Comparison of ENCODE assay signal across 8 cellular contexts in genomic region chr3:108590443-108590842, GRCh38. TPM values are rescaled to one million over a fixed set of nuclear protein-coding genes. Genes with fewer than 3 reads are reported as not detected.
DNase-seq lines count a peak whose midpoint lies in the region; TF ChIP-seq lines count a peak whose summit lies in the region.

No MANE protein-coding gene starts in this region.

- H3K4me3 ChIP-seq in hepatocyte = peak overlapping the region; percentile 68
- H3K4me3 ChIP-seq in stomach smooth muscle (ENCODE audit: low read length in 2 of 2) = peak overlapping the region; percentile 78 to 89

- H3K79me2 ChIP-seq in hepatocyte = peaks cover 45% of the 10 kb centered on the region

- WGBS in hepatocyte (ENCODE audit: low lambda C conversion rate, missing lambda C conversion rate) = 38% methylated on average over 4 of the region's 4 CpGs

- peaks cover 23% of the 10 kb centered on the region for H3K36me3 Mint-ChIP-seq in activated naive CD4-positive, alpha-beta T cell treated with anti-CD3 and anti-CD28 coated beads, Interleukin-2, amount 10 ng/mL, durations not matched to agents 7 days and 5 days
- peaks cover 1% of the 10 kb centered on the region for H3K36me3 Mint-ChIP-seq in T-helper 1 cell treated with Interleukin-12 subunit alpha and Interleukin-12 subunit beta and Interleukin-4 antibody, amounts not matched to agents 30 μg/mL and 1 μg/mL, for 36 hours (ENCODE audit: low read depth)

- H3K9me3 Mint-ChIP-seq in activated naive CD4-positive, alpha-beta T cell treated with anti-CD3 and anti-CD28 coated beads, Interleukin-2, amount 10 ng/mL, durations not matched to agents 7 days and 5 days = no peaks in the 10 kb centered on the region
- H3K9me3 Mint-ChIP-seq in T-helper 1 cell treated with Interleukin-12 subunit alpha and Interleukin-12 subunit beta and Interleukin-4 antibody, amounts not matched to agents 30 μg/mL and 1 μg/mL, for 36 hours = no peaks in the 10 kb centered on the region

- no peaks in the 10 kb centered on the region for H4K20me1 ChIP-seq in hepatocyte (ENCODE audit: insufficient read depth, poor library complexity, severe bottlenecking)

- no peaks in the 10 kb centered on the region for H3K9me2 ChIP-seq in hepatocyte (replicated peaks; ENCODE audit: insufficient read depth)

- H2AFZ ChIP-seq in hepatocyte = peak overlapping the region; percentile 83

- peak overlapping the region; percentile 98 for H3K27ac Mint-ChIP-seq in activated naive CD4-positive, alpha-beta T cell treated with anti-CD3 and anti-CD28 coated beads, Interleukin-2, amount 10 ng/mL, durations not matched to agents 7 days and 5 days
- peak overlapping the region; percentile 99 for H3K27ac Mint-ChIP-seq in T-helper 1 cell treated with Interleukin-12 subunit alpha and Interleukin-12 subunit beta and Interleukin-4 antibody, amounts not matched to agents 30 μg/mL and 1 μg/mL, for 36 hours

- H3K27ac ChIP-seq in hepatocyte = no peak overlapping the region
- H3K27ac ChIP-seq in stomach smooth muscle (ENCODE audit: low read length) = no peak overlapping the region

- peak overlapping the region; percentile 76 for H3K4me2 ChIP-seq in hepatocyte

- H3K27me3 Mint-ChIP-seq in activated naive CD4-positive, alpha-beta T cell treated with anti-CD3 and anti-CD28 coated beads, Interleukin-2, amount 10 ng/mL, durations not matched to agents 7 days and 5 days = no peaks in the 10 kb centered on the region
- H3K27me3 Mint-ChIP-seq in T-helper 1 cell treated with Interleukin-12 subunit alpha and Interleukin-12 subunit beta and Interleukin-4 antibody, amounts not matched to agents 30 μg/mL and 1 μg/mL, for 36 hours (ENCODE audit: low read depth) = no peaks in the 10 kb centered on the region

- H3K4me3 Mint-ChIP-seq in activated naive CD4-positive, alpha-beta T cell treated with anti-CD3 and anti-CD28 coated beads, Interleukin-2, amount 10 ng/mL, durations not matched to agents 7 days and 5 days = peak overlapping the region; percentile 95
- H3K4me3 Mint-ChIP-seq in T-helper 1 cell treated with Interleukin-12 subunit alpha and Interleukin-12 subunit beta and Interleukin-4 antibody, amounts not matched to agents 30 μg/mL and 1 μg/mL, for 36 hours = peak overlapping the region; percentile 99

- H3K36me3 ChIP-seq in hepatocyte (replicated peaks; ENCODE audit: insufficient read depth, low read depth) = no peaks in the 10 kb centered on the region
- no peaks in the 10 kb centered on the region for H3K36me3 ChIP-seq in stomach smooth muscle (ENCODE audit: control insufficient read depth in 2 of 2, insufficient read depth in 2 of 2, low read length in 2 of 2)

- H3K9me3 ChIP-seq in hepatocyte (ENCODE audit: low read depth) (no peaks in the 10 kb centered on the region), stomach smooth muscle (ENCODE audit: control insufficient read depth in 2 of 2, low read length in 2 of 2) (no peaks in the 10 kb centered on the region)

- peak overlapping the region; percentile 93 to 96 for H3K9ac ChIP-seq in stomach smooth muscle (ENCODE audit: low read length in 2 of 2)

- DNase-seq in activated naive CD4-positive, alpha-beta T cell treated with anti-CD3 and anti-CD28 coated beads, Interleukin-2, amount 10 ng/mL, durations not matched to agents 7 days and 5 days = no peak
- DNase-seq in activated naive CD4-positive, alpha-beta T cell treated with anti-CD3 and anti-CD28 coated beads, Interleukin-2, amount 50 U/mL, for 16 hours = no peak
- DNase-seq in hepatocyte (ENCODE audit: low spot score) (peak; percentile 10), cortex of kidney (lab: John Stamatoyannopoulos, UW) (no peak), SK-N-DZ (ENCODE audit: low spot score) (no peak), NOMO-1 treated with dmso at 0.1 percent for 144 hours (lab: John Stamatoyannopoulos, UW; ENCODE audit: unreplicated experiment) (no peak)

- CTCF ChIA-PET in activated naive CD4-positive, alpha-beta T cell treated with anti-CD3 and anti-CD28 coated beads, Interleukin-2, amount 10 ng/mL, durations not matched to agents 7 days and 5 days (lab: Charles Lee) = interaction anchor here (1.3 to 1.4 kb wide), 2 partner anchors 16 to 229 kb away, joined by 3 read pairs; no protein-coding TSS in a partner anchor

- no peaks in the 10 kb centered on the region for H3K27me3 ChIP-seq in hepatocyte
- H3K27me3 ChIP-seq in stomach smooth muscle (ENCODE audit: control insufficient read depth in 1 of 2, insufficient read depth in 2 of 2, low read length in 2 of 2) = no peaks in the 10 kb centered on the region

- TF ChIP-seq CTCF in hepatocyte (IDR thresholded peaks at IDR 0.05; ENCODE audit: poor library complexity) = no peak

- H3K4me1 ChIP-seq in hepatocyte (ENCODE audit: insufficient read depth) = peaks cover 16% of the 10 kb centered on the region
- H3K4me1 ChIP-seq in stomach smooth muscle (ENCODE audit: control insufficient read depth, insufficient read depth, low read length) = peaks cover 4% of the 10 kb centered on the region

- peaks cover 43% of the 10 kb centered on the region for H3K4me1 Mint-ChIP-seq in activated naive CD4-positive, alpha-beta T cell treated with anti-CD3 and anti-CD28 coated beads, Interleukin-2, amount 10 ng/mL, durations not matched to agents 7 days and 5 days
- peaks cover 43% of the 10 kb centered on the region for H3K4me1 Mint-ChIP-seq in T-helper 1 cell treated with Interleukin-12 subunit alpha and Interleukin-12 subunit beta and Interleukin-4 antibody, amounts not matched to agents 30 μg/mL and 1 μg/mL, for 36 hours (ENCODE audit: low read depth)

RNA-seq across cellular contexts. Expression of gene DZIP3, which starts 0.9 kb away (rescaled TPM):
- total RNA-seq in hepatocyte = 16.3 and 18.5 TPM in 2 replicates
- polyA plus RNA-seq in hepatocyte = 6.0 and 10.8 TPM in 2 replicates
- 22.4 and 22.7 TPM in 2 replicates for polyA plus RNA-seq in SK-N-DZ (2014; cell fraction: cytosol; rRNA removed)
- polyA plus RNA-seq in SK-N-DZ (2014; cell fraction: nucleus; rRNA removed) = 61.1 and 65.5 TPM in 2 replicates

RNA-seq across cellular contexts. Expression of gene CIP2A, which starts 1.2 kb away (rescaled TPM):
- total RNA-seq in hepatocyte = 5.7 and 9.8 TPM in 2 replicates
- 3.7 and 4.5 TPM in 2 replicates for polyA plus RNA-seq in hepatocyte
- 34.8 and 43.8 TPM in 2 replicates for polyA plus RNA-seq in SK-N-DZ (2014; cell fraction: cytosol; rRNA removed)
- polyA plus RNA-seq in SK-N-DZ (2014; cell fraction: nucleus; rRNA removed) = 66.1 and 67.2 TPM in 2 replicates
